In the genomic region with DNA sequence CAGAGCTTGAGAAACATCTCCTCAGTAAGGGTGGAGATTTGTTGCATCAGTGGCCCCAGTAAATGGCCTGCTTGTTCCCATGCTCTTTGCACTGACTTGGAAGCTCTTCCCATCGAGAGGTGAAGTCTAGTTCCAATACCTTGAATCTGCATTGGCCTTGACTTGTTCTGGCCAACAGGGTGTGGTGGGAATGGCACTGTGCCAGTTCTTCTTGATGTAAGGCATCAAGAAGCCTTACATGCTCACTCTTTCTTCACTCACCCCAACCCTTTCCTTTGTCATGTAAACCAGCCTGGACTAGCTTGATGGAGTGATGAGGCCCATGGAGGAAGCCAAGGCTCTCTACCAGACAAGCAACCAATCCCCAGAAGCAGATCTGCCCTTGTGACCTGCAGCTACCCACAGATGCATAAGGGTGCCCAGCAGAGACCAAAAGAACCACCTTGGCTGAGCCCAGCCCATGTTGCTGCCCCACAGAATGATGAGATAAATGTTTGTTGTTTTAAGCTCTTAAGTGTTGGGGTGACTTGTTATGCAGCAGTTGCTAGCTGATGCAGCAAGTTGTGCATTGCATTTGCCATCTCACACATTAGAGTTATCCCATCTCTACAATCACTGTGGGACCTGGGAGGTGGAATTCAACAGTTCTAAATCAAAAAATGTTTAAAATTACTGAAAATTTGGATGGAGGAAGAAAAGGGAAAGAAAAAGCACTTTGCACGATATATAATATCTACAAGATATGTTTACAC, we compare ENCODE assay signal across 17 cellular contexts.
"Had no signal": no experiment of that assay in that cellular context is flagged by ENCODE, and none has a peak within 500 bp of the region (broad histone marks: within the 10 kb centered on the region; RNA-seq: fewer than 3 reads in every experiment).

No MANE protein-coding gene starts in this region.

- H3K4me3 Mint-ChIP-seq: activated CD4-positive, alpha-beta T cell treated with anti-CD3 and anti-CD28 coated beads, Interleukin-2, amount 10 ng/mL, durations not matched to agents 24 days and 14 days; activated naive CD4-positive, alpha-beta T cell treated with anti-CD3 and anti-CD28 coated beads, Interleukin-2, amount 10 ng/mL, durations not matched to agents 7 days and 5 days; activated T-helper 17 cell treated with anti-CD3 and anti-CD28 coated beads, Interleukin-2, amount 50 U/mL, for 72 hours; neural progenitor cell; WTC11 had no signal

- H3K36me3 ChIP-seq: heart left ventricle, neural progenitor cell, ovary, thyroid gland had no signal

- H3K27me3 ChIP-seq: heart left ventricle, neural progenitor cell, ovary, thyroid gland had no signal

- H3K36me3 Mint-ChIP-seq: neural progenitor cell had no signal

- ATAC-seq: activated T-helper 17 cell treated with anti-CD3 and anti-CD28 coated beads, Interleukin-2, amount 50 U/mL, for 72 hours; heart left ventricle; left ventricle myocardium superior; WTC11 had no signal

- H3K27ac ChIP-seq: coronary artery, heart left ventricle, neural progenitor cell, ovary, thyroid gland had no signal

- H2AFZ ChIP-seq: neural progenitor cell had no signal

- H3K27ac Mint-ChIP-seq: activated CD4-positive, alpha-beta T cell treated with anti-CD3 and anti-CD28 coated beads, Interleukin-2, amount 10 ng/mL, durations not matched to agents 24 days and 14 days; activated naive CD4-positive, alpha-beta T cell treated with anti-CD3 and anti-CD28 coated beads, Interleukin-2, amount 10 ng/mL, durations not matched to agents 7 days and 5 days; activated T-helper 17 cell treated with anti-CD3 and anti-CD28 coated beads, Interleukin-2, amount 50 U/mL, for 72 hours; neural progenitor cell; WTC11 had no signal

- DNase-seq: activated CD4-positive, alpha-beta T cell treated with anti-CD3 and anti-CD28 coated beads, Interleukin-2, amount 10 ng/mL, durations not matched to agents 24 days and 14 days; activated CD8-positive, alpha-beta memory T cell treated with anti-CD3 and anti-CD28 coated beads for 24 hours; activated naive CD4-positive, alpha-beta T cell treated with anti-CD3 and anti-CD28 coated beads, Interleukin-2, amount 10 ng/mL, durations not matched to agents 7 days and 5 days; activated T-cell treated with anti-CD3 and anti-CD28 coated beads for 4 hours; central memory CD4-positive, alpha-beta T cell; effector CD8-positive, alpha-beta T cell; foreskin fibroblast; heart left ventricle; kidney; left ventricle myocardium superior; ovary; stimulated activated CD4-positive, alpha-beta T cell treated with anti-CD3 and anti-CD28 coated beads, Interleukin-4, amount 100 ng/mL, for 24 hours; thyroid gland had no signal

- H3K9ac ChIP-seq: neural progenitor cell had no signal

- H3K9me3 ChIP-seq: ovary, thyroid gland had no signal

- H3K4me1 Mint-ChIP-seq: activated naive CD4-positive, alpha-beta T cell treated with anti-CD3 and anti-CD28 coated beads, Interleukin-2, amount 10 ng/mL, durations not matched to agents 7 days and 5 days; activated T-helper 17 cell treated with anti-CD3 and anti-CD28 coated beads, Interleukin-2, amount 50 U/mL, for 72 hours had no signal

- H3K4me2 ChIP-seq: neural progenitor cell had no signal

- H3K4me3 ChIP-seq: coronary artery, heart left ventricle, neural progenitor cell, ovary, thyroid gland had no signal
